8 cellular contexts compared by ENCODE assay signal in the genomic region with DNA sequence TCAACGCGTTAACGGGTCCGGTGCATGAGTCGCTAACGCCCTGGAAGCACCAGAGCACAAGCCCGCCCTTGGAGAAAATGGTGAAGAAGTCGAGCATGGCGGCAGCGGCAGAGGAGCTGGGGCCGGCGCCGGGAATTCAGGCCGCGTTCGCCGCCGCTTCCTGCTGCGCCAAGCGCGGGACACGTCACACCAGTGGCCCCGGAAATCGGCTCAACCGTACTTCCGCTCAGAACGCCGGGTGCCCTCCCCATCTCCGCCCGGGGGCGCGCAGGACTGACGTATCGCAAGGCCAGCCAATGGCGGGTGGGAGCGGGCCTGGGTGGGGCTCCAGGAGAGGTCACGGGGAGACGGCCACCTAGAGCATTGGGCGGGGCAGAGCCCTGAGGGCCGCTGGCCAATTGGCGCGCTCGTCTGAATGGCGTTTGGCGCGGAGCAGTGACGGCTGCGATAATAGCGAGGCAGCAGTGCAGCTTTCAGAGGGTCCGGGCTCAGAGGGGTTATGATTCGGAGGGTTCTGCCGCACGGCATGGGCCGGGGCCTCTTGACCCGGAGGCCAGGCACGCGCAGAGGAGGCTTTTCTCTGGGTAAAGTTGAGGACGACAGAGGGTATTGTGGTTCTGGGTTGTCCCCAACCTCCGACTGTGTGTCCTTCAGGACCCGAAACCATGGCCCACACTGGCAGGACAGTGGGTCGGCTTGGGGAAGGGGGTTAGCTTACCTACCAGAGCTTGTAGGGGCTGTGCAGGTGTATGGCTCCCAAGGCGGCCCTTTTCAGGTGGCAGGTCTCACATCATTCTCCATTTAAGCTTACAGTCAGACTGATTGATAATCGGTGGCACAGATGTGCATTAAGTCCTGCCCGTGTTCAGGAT.
DNase-seq lines count a peak whose midpoint lies in the region; ATAC-seq and FAIRE-seq lines count a peak whose summit lies in the region.

A gene (plus strand): TSS at position 447 of the 872 bp plus-strand sequence. CDS start 53 bp downstream, at position 500.
A gene with protein sequence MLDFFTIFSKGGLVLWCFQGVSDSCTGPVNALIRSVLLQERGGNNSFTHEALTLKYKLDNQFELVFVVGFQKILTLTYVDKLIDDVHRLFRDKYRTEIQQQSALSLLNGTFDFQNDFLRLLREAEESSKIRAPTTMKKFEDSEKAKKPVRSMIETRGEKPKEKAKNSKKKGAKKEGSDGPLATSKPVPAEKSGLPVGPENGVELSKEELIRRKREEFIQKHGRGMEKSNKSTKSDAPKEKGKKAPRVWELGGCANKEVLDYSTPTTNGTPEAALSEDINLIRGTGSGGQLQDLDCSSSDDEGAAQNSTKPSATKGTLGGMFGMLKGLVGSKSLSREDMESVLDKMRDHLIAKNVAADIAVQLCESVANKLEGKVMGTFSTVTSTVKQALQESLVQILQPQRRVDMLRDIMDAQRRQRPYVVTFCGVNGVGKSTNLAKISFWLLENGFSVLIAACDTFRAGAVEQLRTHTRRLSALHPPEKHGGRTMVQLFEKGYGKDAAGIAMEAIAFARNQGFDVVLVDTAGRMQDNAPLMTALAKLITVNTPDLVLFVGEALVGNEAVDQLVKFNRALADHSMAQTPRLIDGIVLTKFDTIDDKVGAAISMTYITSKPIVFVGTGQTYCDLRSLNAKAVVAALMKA (minus strand): TSS at position 188 of the 872 bp plus-strand sequence. CDS start 91 bp downstream, at position 97.

- peaks cover 25 to 28% of the 10 kb centered on the region in 2 donors for H3K4me1 Mint-ChIP-seq in effector memory CD8-positive, alpha-beta T cell (ENCODE audit: low read depth in 2 of 2)
- peaks cover 15% of the 10 kb centered on the region for H3K4me1 Mint-ChIP-seq in memory B cell

- FAIRE-seq in HTR-8/SVneo (lab: Jason Lieb, UNC): peak; percentile 94

- peaks cover 48% of the 10 kb centered on the region for H3K36me3 Mint-ChIP-seq in effector memory CD8-positive, alpha-beta T cell (ENCODE audit: insufficient read depth)
- peaks cover 26% of the 10 kb centered on the region for H3K36me3 Mint-ChIP-seq in memory B cell

- peak within 1 kb of the TSS; percentile 98 to 99 for H3K27ac Mint-ChIP-seq in effector memory CD8-positive, alpha-beta T cell
- H3K27ac Mint-ChIP-seq in memory B cell: peak within 1 kb of the TSS; percentile 100

- peak; percentile 97 for ATAC-seq in GM21367 (IDR thresholded peaks at IDR 0.05; ENCODE audit: unreplicated experiment)
- peak; percentile 97 for ATAC-seq in effector memory CD8-positive, alpha-beta T cell (replicated peaks)
- peak; percentile 96 for ATAC-seq in memory B cell (ENCODE audit: low read depth)

- peak within 1 kb of the TSS; percentile 94 to 98 for H3K4me3 Mint-ChIP-seq in effector memory CD8-positive, alpha-beta T cell
- peak within 1 kb of the TSS; percentile 91 for H3K4me3 Mint-ChIP-seq in memory B cell

- no peaks in the 10 kb centered on the region for H3K9me3 Mint-ChIP-seq in effector memory CD8-positive, alpha-beta T cell
- H3K9me3 Mint-ChIP-seq in memory B cell: no peaks in the 10 kb centered on the region

- DNase-seq in COLO829 (ENCODE audit: low spot score) (peak; percentile 98), HTR-8/SVneo (ENCODE audit: insufficient read length, low spot score) (peak; percentile 97), NOMO-1 treated with dmso at 0.1 percent for 144 hours (lab: John Stamatoyannopoulos, UW; ENCODE audit: unreplicated experiment) (peak; percentile 98), memory B cell (ENCODE audit: low spot score in 2 of 2) (peak; percentile 97 to 99)
- DNase-seq in activated CD8-positive, alpha-beta memory T cell treated with anti-CD3 and anti-CD28 coated beads for 48 hours (ENCODE audit: low read depth in 2 of 3, low spot score in 2 of 3): peak; percentile 95 to 100 (median 97)
- DNase-seq in effector memory CD8-positive, alpha-beta T cell: peak; percentile 100
- DNase-seq in stimulated activated CD8-positive, alpha-beta memory T cell treated with anti-CD3 and anti-CD28 coated beads, Interleukin-12 subunit alpha, Interleukin-12 subunit beta, amount 100 ng/mL, for 24 hours (ENCODE audit: extremely low read depth): peak; percentile 99

- H3K27me3 Mint-ChIP-seq in effector memory CD8-positive, alpha-beta T cell: no peaks in the 10 kb centered on the region
- no peaks in the 10 kb centered on the region for H3K27me3 Mint-ChIP-seq in memory B cell

Comparison
In these comparisons a context has a peak if more than half of its experiments do, and no peak if none do; other contexts are left out.
1. Peak in every context shown above with its lines: DNase-seq and ATAC-seq.